Comparison of ENCODE assay signal across 8 cellular contexts in genomic region chr14:55089547-55090153, GRCh38. TPM values are rescaled to one million over a fixed set of nuclear protein-coding genes. Genes with fewer than 3 reads are reported as not detected.
DNase-seq lines count a peak whose midpoint lies in the region; TF ChIP-seq lines count a peak whose summit lies in the region.
"Not testable (repeated sequence)": the region's sequence is repeated elsewhere in the genome, so short reads cannot be mapped to it uniquely, and the experiment has no call there.

No MANE protein-coding gene starts in this region.

- peak overlapping the region; percentile 52 for H3K27ac Mint-ChIP-seq in HFFc6

- TF ChIP-seq CTCF in HFFc6 (IDR thresholded peaks at IDR 0.05), result peak; percentile 92

- not testable (repeated sequence) for H3K36me3 Mint-ChIP-seq in HFFc6 (ENCODE audit: low read depth)

- peak; percentile 56 for DNase-seq in GDM1 (lab: John Stamatoyannopoulos, UW)
- DNase-seq in HFFc6, result peak; percentile 80
- DNase-seq in NCI-H1105 treated with DMSO at 0.1 percent for 48 hours (lab: John Stamatoyannopoulos, UW), result peak; percentile 65
- peak; percentile 66 for DNase-seq in SK-N-MC (ENCODE audit: low read depth, low spot score)
- peak; percentile 73 for DNase-seq in activated gamma-delta T cell treated with Interleukin-2 at 50 U/mL for 16 hours
- peak; percentile 72 for DNase-seq in foreskin melanocyte
- DNase-seq in nucleus accumbens (lab: John Stamatoyannopoulos, UW), result peak in 48 of 56 donors; percentile 3 to 88 (median 50)
- peak; percentile 89 for DNase-seq in superior temporal gyrus (ENCODE audit: extremely low spot score)

- not testable (repeated sequence) for H3K36me3 ChIP-seq in SK-N-MC (ENCODE audit: insufficient read depth, low read length)

- not testable (repeated sequence) for H3K4me3 ChIP-seq in SK-N-MC

- not testable (repeated sequence) for H3K27me3 Mint-ChIP-seq in HFFc6 (ENCODE audit: insufficient read depth)

- H3K9me3 Mint-ChIP-seq in HFFc6, result not testable (repeated sequence)

- peaks cover 25% of the 10 kb centered on the region for H3K4me1 Mint-ChIP-seq in HFFc6 (ENCODE audit: low read depth)

- H3K27ac ChIP-seq in SK-N-MC, result 0 out of 2 replicates have a peak overlapping the region, but pooled peaks have one; percentile 40

- peak overlapping the region; percentile 30; the same call in 1 of the 2 replicates for H3K4me3 Mint-ChIP-seq in HFFc6

- H3K9me3 ChIP-seq in SK-N-MC (ENCODE audit: low read depth, low read length), result not testable (repeated sequence)

- H3K9ac ChIP-seq in SK-N-MC (ENCODE audit: insufficient read length), result not testable (repeated sequence)

RNA-seq across cellular contexts. Expression of gene MAPK1IP1L, which starts 38.2 kb away (rescaled TPM):
- 100 to 1,000 TPM; 114 to 150 (median 126) TPM for total RNA-seq in HFFc6 (2021; fragmentation: NEBNext Ultra II Directional; extraction: Animal tissue kit (Norgen Biotek cat#: 25700))

RNA-seq across cellular contexts. Expression of gene LGALS3, which starts 39.4 kb away (rescaled TPM):
- 10 to 100 TPM; 70.1 to 83.0 (median 74.7) TPM for total RNA-seq in HFFc6 (2021; fragmentation: NEBNext Ultra II Directional; extraction: Animal tissue kit (Norgen Biotek cat#: 25700))
